ENCODE assay signal across 8 cellular contexts in the genomic region with DNA sequence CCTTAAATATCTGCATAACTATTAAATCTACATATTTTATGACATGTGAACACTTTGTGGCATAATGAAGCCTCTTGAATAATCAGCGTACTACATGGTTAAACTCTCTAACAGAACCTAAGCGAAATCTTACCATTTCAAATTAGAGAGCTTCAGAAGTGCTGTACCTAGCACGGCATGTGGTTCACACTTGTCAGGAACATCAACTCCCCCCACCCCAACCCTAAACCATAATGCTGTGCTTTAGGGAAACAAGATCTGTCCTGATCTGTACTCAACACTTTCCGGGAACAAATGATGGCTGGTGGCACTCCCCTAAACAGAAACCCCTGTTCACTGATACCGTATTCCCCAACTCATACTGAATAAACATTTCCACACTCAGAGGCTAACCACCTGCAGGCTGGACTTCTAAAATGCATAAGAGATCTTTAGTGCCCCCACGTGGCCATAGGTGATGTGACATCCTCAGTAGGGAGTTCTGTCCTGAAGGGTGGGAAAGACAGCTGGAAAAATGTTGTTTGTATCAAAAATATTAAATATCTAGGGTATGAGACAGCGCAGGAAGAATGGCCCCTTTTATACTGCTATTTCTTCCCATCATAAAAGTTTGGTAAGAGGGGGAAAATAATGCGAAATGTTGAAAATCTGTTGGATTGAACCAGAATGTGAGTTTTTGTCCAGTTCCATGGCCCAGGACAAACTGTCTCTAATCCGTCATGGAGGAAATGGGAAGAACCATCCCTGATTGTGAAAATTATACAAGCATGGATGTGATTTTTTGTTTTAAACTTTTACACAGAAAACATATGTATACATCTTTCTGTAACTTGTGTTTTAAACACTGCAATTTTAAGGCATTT.
A peak's percentile ranks its signal among the peaks of the same experiment; 100 is the strongest.
DNase-seq lines count a peak whose midpoint lies in the region; ATAC-seq and TF ChIP-seq lines count a peak whose summit lies in the region.

No MANE protein-coding gene starts in this region.

- POLR2A ChIA-PET in activated B cell treated with CpG ODN at 0.5 μM for 24 hours (lab: Charles Lee): no interaction called here

- DNase-seq in AG08395 (ENCODE audit: low spot score) (peak; percentile 77), GM20000 (ENCODE audit: low spot score) (peak; percentile 70), NCI-H2196 treated with DMSO at 0.1 percent for 48 hours (lab: John Stamatoyannopoulos, UW; ENCODE audit: unreplicated experiment) (peak; percentile 61), activated B cell treated with CpG ODN at 0.5 μM for 24 hours (peak; percentile 31), caudate nucleus (lab: John Stamatoyannopoulos, UW) (peak in 53 of 61 donors; percentile 4 to 87 (median 45)), kidney tubule cell (ENCODE audit: low spot score) (peak; percentile 75)
- DNase-seq in stimulated activated CD4-positive, alpha-beta T cell treated with anti-CD3 and anti-CD28 coated beads, Interleukin-2, amount 100 ng/mL, for 48 hours: peak; percentile 42 to 55

- H3K27me3 Mint-ChIP-seq in activated B cell treated with CpG ODN at 0.5 μM for 24 hours: peaks cover 13% of the 10 kb centered on the region

- peak; percentile 91 for ATAC-seq in activated B cell treated with CpG ODN at 0.5 μM for 24 hours (ENCODE audit: low read depth)
- no peak for ATAC-seq in GM19328 (IDR thresholded peaks at IDR 0.05; ENCODE audit: unreplicated experiment)

- H3K27ac ChIP-seq in caudate nucleus (ENCODE audit: low read depth, low read length): peak overlapping the region; percentile 94

- peak overlapping the region; percentile 22 for H3K4me3 Mint-ChIP-seq in activated B cell treated with CpG ODN at 0.5 μM for 24 hours

- H3K9me3 Mint-ChIP-seq in activated B cell treated with CpG ODN at 0.5 μM for 24 hours: no peaks in the 10 kb centered on the region

- CTCF ChIA-PET in activated B cell treated with CpG ODN at 0.5 μM for 24 hours (lab: Charles Lee): interaction anchor here (1.4 to 2.5 kb wide), 2 partner anchors 1420 to 1474 kb away, joined by 3 to 6 read pairs; no protein-coding TSS in a partner anchor

- H3K27ac Mint-ChIP-seq in activated B cell treated with CpG ODN at 0.5 μM for 24 hours: no peak overlapping the region

- peaks cover 5% of the 10 kb centered on the region for H3K4me1 Mint-ChIP-seq in activated B cell treated with CpG ODN at 0.5 μM for 24 hours

- H3K36me3 Mint-ChIP-seq in activated B cell treated with CpG ODN at 0.5 μM for 24 hours (ENCODE audit: low read depth): no peaks in the 10 kb centered on the region

- TF ChIP-seq CTCF in GM20000 (IDR thresholded peaks at IDR 0.05; ENCODE audit: extremely low read depth, missing control alignments) (peak; percentile 59), activated B cell treated with CpG ODN at 0.5 μM for 24 hours (IDR thresholded peaks at IDR 0.05) (peak; percentile 41)

- intact Hi-C loops in activated B cell treated with CpG ODN at 0.5 μM for 24 hours (cut with micrococcal nuclease): loop anchor here (1.0 to 2.0 kb wide), 3 partner anchors 162 to 1506 kb away; no protein-coding TSS in a partner anchor
